In genomic region chr9:111153973-111154590, GRCh38 we compare ENCODE assay signal across 1 cellular context.
TF ChIP-seq lines count a peak whose summit lies in the region.

No MANE protein-coding gene starts in this region.

TF ChIP-seq in H1, 55 proteins besides CTCF, POLR2A, EP300 and RAD21:
- TF ChIP-seq RBBP5 (IDR thresholded peaks at IDR 0.05; ENCODE audit: borderline replicate concordance, low read depth, low read length) (no peak), TBP (IDR thresholded peaks at IDR 0.05; ENCODE audit: low read depth, low read length) (no peak), CBX5 (IDR thresholded peaks at IDR 0.05; ENCODE audit: low read depth, low read length) (no peak), RXRA (IDR thresholded peaks at IDR 0.05; ENCODE audit: insufficient read depth, low read depth, low read length) (no peak), EGR1 (IDR thresholded peaks at IDR 0.05; ENCODE audit: borderline replicate concordance, low read depth, low read length) (no peak), KDM1A (IDR thresholded peaks at IDR 0.05; ENCODE audit: borderline replicate concordance, low read length) (no peak), CHD2 (IDR thresholded peaks at IDR 0.05; ENCODE audit: low read length) (no peak), JUN (IDR thresholded peaks at IDR 0.05; ENCODE audit: low read depth, low read length) (no peak), PHF8 (conservative IDR thresholded peaks at IDR 0.05; ENCODE audit: low read depth, low read length) (no peak), CTBP2 (IDR thresholded peaks at IDR 0.05; ENCODE audit: borderline replicate concordance, insufficient read depth, insufficient read length, low read length) (no peak)
